Comparison of ENCODE assay signal across 14 cellular contexts in the genomic region with DNA sequence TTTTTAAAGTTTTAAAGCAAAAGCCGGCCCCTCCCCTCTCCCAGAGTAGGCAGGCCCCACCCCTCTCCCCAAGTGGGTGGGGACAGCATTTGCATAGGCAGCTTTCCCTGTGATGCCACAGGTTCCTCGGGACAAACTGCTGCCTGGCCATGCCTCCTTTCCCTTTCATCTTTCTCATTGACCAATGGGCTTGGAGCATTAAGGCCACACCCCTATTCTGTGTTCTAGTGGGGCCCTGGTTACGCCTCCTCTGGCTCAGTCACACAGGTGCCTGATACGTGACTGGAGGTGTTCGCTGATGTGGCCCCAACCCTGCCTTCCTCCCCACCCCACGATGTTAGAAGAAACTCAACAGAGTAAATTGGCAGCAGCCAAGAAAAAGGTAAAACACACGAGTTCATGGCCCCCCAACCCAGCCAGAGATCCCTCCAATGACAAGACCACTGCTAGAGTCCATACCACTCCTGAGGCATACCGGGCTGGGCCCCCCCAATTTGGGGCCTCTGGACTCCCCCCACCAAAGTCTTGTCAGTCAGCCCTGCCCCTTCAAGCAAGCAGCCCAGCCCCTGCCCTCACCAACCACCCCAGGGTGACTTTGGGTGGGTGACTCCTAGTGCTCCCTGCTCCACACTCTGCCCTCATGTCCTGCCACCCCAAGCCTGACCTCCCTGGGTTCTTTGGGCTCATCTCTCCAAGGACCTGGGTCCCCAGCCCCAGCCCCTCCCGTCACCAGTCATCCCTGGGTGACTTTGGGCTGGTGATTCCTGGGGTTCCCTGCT.
DNase-seq lines count a peak whose midpoint lies in the region; ATAC-seq, FAIRE-seq and TF ChIP-seq lines count a peak whose summit lies in the region.
"Had no signal": no experiment of that assay in that cellular context is flagged by ENCODE, and none has a peak within 500 bp of the region (broad histone marks: within the 10 kb centered on the region; RNA-seq: fewer than 3 reads in every experiment).

No MANE protein-coding gene starts in this region.

- H3K4me1 ChIP-seq in BE2C (no peaks in the 10 kb centered on the region), PC-9 (replicated peaks; ENCODE audit: insufficient read depth) (peaks cover 16% of the 10 kb centered on the region), HepG2 (ENCODE audit: insufficient read depth, low read length) (peaks cover 75% of the 10 kb centered on the region)
- H3K4me1 ChIP-seq: parathyroid adenoma had no signal

- in situ Hi-C loops in HepG2 (cut with HindIII; ENCODE audit: extremely low pct_ligation_motif_present, low pct_unique_long_range_greater_than_20kb), result no loop called here

- H3K36me3 ChIP-seq in BE2C (no peaks in the 10 kb centered on the region), H7 (replicated peaks; ENCODE audit: control insufficient read depth, insufficient read depth, low read length) (no peaks in the 10 kb centered on the region), PC-9 (ENCODE audit: low read depth) (no peaks in the 10 kb centered on the region), HepG2 (replicated peaks in 1 of 2; ENCODE audit: control insufficient read depth in 1 of 2, insufficient read depth in 2 of 2, low read length in 2 of 2) (no peaks in the 10 kb centered on the region)

- CTCF ChIA-PET in PC-9 (lab: Charles Lee), result no interaction called here
- CTCF ChIA-PET in HepG2 (lab: Yijun Ruan, JAX; ENCODE audit: low intra/inter-chr PET ratio, low total read pairs), result no interaction called here

- H3K27ac ChIP-seq in PC-9 (no peak overlapping the region), HepG2 (ENCODE audit: extremely low read length, insufficient read depth, low read length) (peak overlapping the region; percentile 46)
- H3K27ac ChIP-seq: parathyroid adenoma had no signal

- ATAC-seq in HepG2, result peak; percentile 54
- ATAC-seq: GM12878 had no signal

- no peak; a peak in 1 of 4 replicates for TF ChIP-seq POLR2A in HepG2 (IDR thresholded peaks at IDR 0.05; ENCODE audit: insufficient read depth in 1 of 2, low read depth in 2 of 2, low read length in 2 of 2)

- no peaks in the 10 kb centered on the region for H3F3A ChIP-seq in PC-9 (ENCODE audit: insufficient read depth, low read depth)

- POLR2A ChIA-PET in PC-9 (lab: Charles Lee; ENCODE audit: unreplicated experiment) (no interaction called here), HepG2 (lab: Yijun Ruan, JAX) (interaction anchor here (1.0 kb wide), 1 partner anchor 43 kb away, joined by 3 read pairs; no protein-coding TSS in a partner anchor)

- no peaks in the 10 kb centered on the region for H3K27me3 ChIP-seq in BE2C
- H3K27me3 ChIP-seq in H7 (ENCODE audit: control insufficient read depth, insufficient read depth, low read length), result no peaks in the 10 kb centered on the region
- H3K27me3 ChIP-seq in PC-9 (ENCODE audit: insufficient read depth, low read depth), result 0 out of 2 replicates have a peak, but pooled peaks cover under 1% of the 10 kb centered on the region
- H3K27me3 ChIP-seq in HepG2 (ENCODE audit: control insufficient read depth in 1 of 2, insufficient read depth in 2 of 2, low read length in 2 of 2), result peaks cover 0 to 1% of the 10 kb centered on the region in 2 experiments; a peak in 1 of 5 replicates

- H4K20me1 ChIP-seq in PC-9 (ENCODE audit: insufficient read depth) (no peaks in the 10 kb centered on the region), HepG2 (ENCODE audit: insufficient read depth, low read length) (no peaks in the 10 kb centered on the region)

- no peak for FAIRE-seq in HepG2 (lab: Jason Lieb, UNC)
- FAIRE-seq: endometrium, GM12878 had no signal

- H3K9me3 ChIP-seq in BE2C (no peaks in the 10 kb centered on the region), PC-9 (ENCODE audit: insufficient read depth, low read depth) (no peaks in the 10 kb centered on the region), HepG2 (ENCODE audit: low read length) (no peaks in the 10 kb centered on the region)

- intact Hi-C loops in PC-9 (cut with micrococcal nuclease; ENCODE audit: unreplicated experiment), result no loop called here
- intact Hi-C loops in HepG2 (cut with micrococcal nuclease; ENCODE audit: unreplicated experiment), result no loop called here

- TF ChIP-seq CTCF in BE2C (IDR thresholded peaks at IDR 0.05; ENCODE audit: low read depth, low read length) (no peak), PC-9 (conservative IDR thresholded peaks at IDR 0.05) (no peak), HepG2 (CRISPR knock-in tag; IDR thresholded peaks at IDR 0.05) (no peak)

- WGBS in HepG2 (ENCODE audit: low lambda C conversion rate), result 21% methylated on average over 7 of the region's 9 CpGs

- no peak overlapping the region for H3K9ac ChIP-seq in HepG2 (ENCODE audit: insufficient read depth, low read depth, low read length)
- H3K9ac ChIP-seq: parathyroid adenoma had no signal

- DNase-seq in BE2C (peak; percentile 81), H7 (peak; percentile 84), PC-9 (peak in 1 of 2 experiments; percentile 52), HepG2 (ENCODE audit: low spot score) (peak; percentile 41), SKM-1 treated with dmso at 0.1 percent for 144 hours (lab: John Stamatoyannopoulos, UW; ENCODE audit: unreplicated experiment) (no peak), nucleus accumbens (lab: John Stamatoyannopoulos, UW) (no peak), NCI-H1417 treated with DMSO at 0.1 percent for 48 hours (lab: John Stamatoyannopoulos, UW) (no peak)
- DNase-seq in activated CD4-positive, alpha-beta T cell treated with anti-CD3 and anti-CD28 coated beads, Interleukin-2, amount 50 U/mL, for 48 hours, result no peak
- DNase-seq: activated CD8-positive, alpha-beta memory T cell treated with anti-CD3 and anti-CD28 coated beads, Interleukin-2, amount 50 U/mL, for 4 hours; COR-L47; stimulated activated CD4-positive, alpha-beta T cell treated with anti-CD3 and anti-CD28 coated beads, Interleukin-4, amount 100 ng/mL, for 1 hour had no signal

- no peaks in the 10 kb centered on the region for H3K9me2 ChIP-seq in PC-9 (ENCODE audit: insufficient read depth)

- BruUV-seq in PC-9 (replicated peaks; lab: Mats Ljungman, UMichigan), result no TSS peak
- no TSS peak for BruUV-seq in HepG2 (replicated peaks; lab: Mats Ljungman, UMichigan)

- no peak overlapping the region for H3K4me3 ChIP-seq in BE2C (ENCODE audit: low read depth, low read length)
- H3K4me3 ChIP-seq in H7 (ENCODE audit: insufficient read depth, low read depth, low read length), result no peak overlapping the region
- H3K4me3 ChIP-seq in PC-9, result no peak overlapping the region
- H3K4me3 ChIP-seq in HepG2 (replicated peaks in 1 of 3; ENCODE audit: insufficient read depth in 1 of 3, low read depth in 2 of 3, low read length in 3 of 3), result peak overlapping the region in 1 of 3 experiments; percentile 28; a peak in 1 of 6 replicates
- H3K4me3 ChIP-seq: GM12878 had no signal

- no peak for TF ChIP-seq RAD21 in HepG2 (CRISPR knock-in tag; IDR thresholded peaks at IDR 0.05)

- H3K4me2 ChIP-seq in PC-9 (peak overlapping the region; percentile 24; the same call in 1 of the 2 replicates), HepG2 (ENCODE audit: low read depth, low read length) (peak overlapping the region; percentile 60)

- no peaks in the 10 kb centered on the region for H3K79me2 ChIP-seq in PC-9 (ENCODE audit: low read depth)
- H3K79me2 ChIP-seq in HepG2 (ENCODE audit: insufficient read depth, low read length), result no peaks in the 10 kb centered on the region
- H3K79me2 ChIP-seq: parathyroid adenoma had no signal

- TF ChIP-seq EP300 in HepG2 (IDR thresholded peaks at IDR 0.05; ENCODE audit: low read depth in 2 of 2, low read length in 2 of 2), result no peak
- TF ChIP-seq EP300 in HepG2 (CRISPR knock-in tag; IDR thresholded peaks at IDR 0.05; ENCODE audit: borderline replicate concordance), result no peak

- H2AFZ ChIP-seq in PC-9 (no peak overlapping the region), HepG2 (ENCODE audit: low read length) (no peak overlapping the region)
- H2AFZ ChIP-seq: parathyroid adenoma had no signal

TF ChIP-seq in HepG2, 621 proteins besides CTCF, POLR2A, EP300 and RAD21 (continues in another document):
- TF ChIP-seq TCF7 (IDR thresholded peaks at IDR 0.05; ENCODE audit: low read depth), result 0 out of 2 replicates have a peak, but pooled peaks have one; percentile 13

Comparison
In these comparisons a context has a peak if more than half of its experiments do, and no peak if none do; other contexts are left out.
1. DNase-seq: peak in BE2C (single experiment), H7 (single experiment) and HepG2 (single experiment); none in SKM-1 treated with dmso at 0.1 percent for 144 hours (single experiment), nucleus accumbens (0 of 56), NCI-H1417 treated with DMSO at 0.1 percent for 48 hours (single experiment) and activated CD4-positive, alpha-beta T cell treated with anti-CD3 and anti-CD28 coated beads, Interleukin-2, amount 50 U/mL, for 48 hours (0 of 2).